ENCODE assay signal across 28 cellular contexts in genomic region chr19:18861917-18862316, GRCh38. TPM values are rescaled to one million over a fixed set of nuclear protein-coding genes. Genes with fewer than 3 reads are reported as not detected.
"Had no signal": no experiment of that assay in that cellular context is flagged by ENCODE, and none has a peak within 500 bp of the region (broad histone marks: within the 10 kb centered on the region; RNA-seq: fewer than 3 reads in every experiment).

No MANE protein-coding gene starts in this region.

- H3K27ac ChIP-seq: brain microvascular endothelial cell, cardiac muscle cell, colonic mucosa, SJSA1 had no signal

- H3K9me3 Mint-ChIP-seq: activated naive CD4-positive, alpha-beta T cell treated with anti-CD3 and anti-CD28 coated beads for 36 hours; activated naive CD8-positive, alpha-beta T cell treated with anti-CD3 and anti-CD28 coated beads for 36 hours; WTC11 had no signal

- H3K4me3 Mint-ChIP-seq: activated CD8-positive, alpha-beta T cell treated with anti-CD3 and anti-CD28 coated beads, Interleukin-2, amount 10 ng/mL, durations not matched to agents 7 days and 5 days; activated naive CD4-positive, alpha-beta T cell treated with anti-CD3 and anti-CD28 coated beads for 36 hours; activated naive CD8-positive, alpha-beta T cell treated with anti-CD3 and anti-CD28 coated beads for 36 hours; WTC11 had no signal

- H3K27me3 Mint-ChIP-seq: activated naive CD8-positive, alpha-beta T cell treated with anti-CD3 and anti-CD28 coated beads for 36 hours had no signal

- ATAC-seq: activated CD8-positive, alpha-beta T cell treated with anti-CD3 and anti-CD28 coated beads, Interleukin-2, amount 10 ng/mL, durations not matched to agents 7 days and 5 days; Panc1; SK-N-SH treated with all-trans-retinoic acid at 6 μM for 48 hours; WTC11 had no signal

- H3K4me3 ChIP-seq: cardiac muscle cell, colonic mucosa, SJSA1 had no signal

- H3K9me3 ChIP-seq: colonic mucosa, SJSA1 had no signal

- DNase-seq: activated CD4-positive, alpha-beta T cell treated with anti-CD3 and anti-CD28 coated beads for 48 hours; activated CD4-positive, alpha-beta T cell treated with anti-CD3 and anti-CD28 coated beads, Interleukin-2, amount 50 U/mL, for 4 hours; activated CD4-positive, CD25-positive, alpha-beta regulatory T cell treated with anti-CD3 and anti-CD28 coated beads, Interleukin-2, amount 50 U/mL, for 72 hours; activated CD8-positive, alpha-beta memory T cell treated with anti-CD3 and anti-CD28 coated beads, Interleukin-2, amount 50 U/mL, for 48 hours; activated CD8-positive, alpha-beta T cell treated with anti-CD3 and anti-CD28 coated beads, Interleukin-2, amount 10 ng/mL, durations not matched to agents 7 days and 5 days; activated effector memory CD4-positive, alpha-beta T cell treated with anti-CD3 and anti-CD28 coated beads, Interleukin-2, amount 50 U/mL, for 16 hours; activated naive CD4-positive, alpha-beta T cell treated with anti-CD3 and anti-CD28 coated beads for 36 hours; activated naive CD8-positive, alpha-beta T cell treated with anti-CD3 and anti-CD28 coated beads for 36 hours; activated T-cell treated with anti-CD3 and anti-CD28 coated beads, Interleukin-2, amount 50 U/mL, for 1 hour; brain microvascular endothelial cell; cerebellar nuclear complex; colonic mucosa; NCI-H1105 treated with DMSO at 0.1 percent for 48 hours; NCI-H146; NCI-H1930; NCI-H2107; NCI-H2171 treated with DMSO at 0.1 percent for 48 hours; NCI-H345; NCI-H510A; NCI-H526 treated with DMSO at 0.1 percent for 48 hours; SHP77; SW 1271 had no signal

- H3K27me3 ChIP-seq: brain microvascular endothelial cell, cardiac muscle cell, colonic mucosa, SJSA1 had no signal

- H3K27ac Mint-ChIP-seq: activated CD8-positive, alpha-beta T cell treated with anti-CD3 and anti-CD28 coated beads, Interleukin-2, amount 10 ng/mL, durations not matched to agents 7 days and 5 days; activated naive CD4-positive, alpha-beta T cell treated with anti-CD3 and anti-CD28 coated beads for 36 hours; activated naive CD8-positive, alpha-beta T cell treated with anti-CD3 and anti-CD28 coated beads for 36 hours had no signal

- H3K4me1 Mint-ChIP-seq: activated naive CD8-positive, alpha-beta T cell treated with anti-CD3 and anti-CD28 coated beads for 36 hours had no signal

- H3K4me1 ChIP-seq: colonic mucosa, SJSA1 had no signal

RNA-seq across cellular contexts. Expression of gene CERS1, which starts 34.0 kb away (rescaled TPM):
- total RNA-seq: activated CD8-positive, alpha-beta T cell treated with anti-CD3 and anti-CD28 coated beads, Interleukin-2, amount 10 ng/mL, durations not matched to agents 7 days and 5 days; activated naive CD4-positive, alpha-beta T cell treated with anti-CD3 and anti-CD28 coated beads for 36 hours; SJSA1; T-helper 1 cell treated with Interleukin-12 subunit alpha and Interleukin-12 subunit beta and Interleukin-4 antibody, amounts not matched to agents 30 ng/mL and 1 ng/mL, for 36 hours had no signal
